Comparison of ENCODE assay signal across 20 cellular contexts in genomic region chr7:20793258-20793657, GRCh38. TPM values are rescaled to one million over a fixed set of nuclear protein-coding genes. Genes with fewer than 3 reads are reported as not detected.
DNase-seq lines count a peak whose midpoint lies in the region; ATAC-seq and TF ChIP-seq lines count a peak whose summit lies in the region.
"Had no signal": no experiment of that assay in that cellular context is flagged by ENCODE, and none has a peak within 500 bp of the region (broad histone marks: within the 10 kb centered on the region; RNA-seq: fewer than 3 reads in every experiment).

No MANE protein-coding gene starts in this region.

- H3K4me3 ChIP-seq in HUES6 (ENCODE audit: low read depth, low read length) (peak overlapping the region; percentile 57), iPS-20b (ENCODE audit: low read length) (peak overlapping the region; percentile 62), hepatocyte (no peak overlapping the region)
- H3K4me3 ChIP-seq: gastroesophageal sphincter, HAP-1, pancreas had no signal

- WGBS in hepatocyte (ENCODE audit: low lambda C conversion rate, missing lambda C conversion rate): 7% methylated on average over 16 of the region's 16 CpGs

- H3K79me2 ChIP-seq in hepatocyte: no peaks in the 10 kb centered on the region

- no peak overlapping the region for H2AFZ ChIP-seq in hepatocyte

- H3K4me1 ChIP-seq in HUES6 (ENCODE audit: control insufficient read depth, insufficient read depth, low read length): peaks cover 59% of the 10 kb centered on the region
- H3K4me1 ChIP-seq in iPS-20b (ENCODE audit: insufficient read depth, low read length): peaks cover 58% of the 10 kb centered on the region; the same call in 1 of the 2 replicates
- no peaks in the 10 kb centered on the region for H3K4me1 ChIP-seq in hepatocyte (ENCODE audit: insufficient read depth)
- H3K4me1 ChIP-seq: HAP-1 had no signal

- H3K9me2 ChIP-seq in hepatocyte (replicated peaks; ENCODE audit: insufficient read depth): no peaks in the 10 kb centered on the region

- H3K27me3 ChIP-seq in HUES6 (ENCODE audit: control insufficient read depth, insufficient read depth, low read length) (peaks cover 91% of the 10 kb centered on the region), iPS-20b (ENCODE audit: insufficient read depth, low read length) (peaks cover 95% of the 10 kb centered on the region), hepatocyte (peaks cover 96% of the 10 kb centered on the region)

- H4K20me1 ChIP-seq in hepatocyte (ENCODE audit: insufficient read depth, poor library complexity, severe bottlenecking): no peaks in the 10 kb centered on the region

- peak overlapping the region; percentile 44 for H3K27ac Mint-ChIP-seq in activated T-helper 1 cell treated with anti-CD3 and anti-CD28 coated beads, Interleukin-12 subunit alpha, Interleukin-12 subunit beta, Interleukin-2, Interleukin-4 antibody, amounts not matched to agents 30 ng/mL and 10 ng/mL and 1 ng/mL, durations not matched to agents 14 hours and 24 hours and 36 hours
- H3K27ac Mint-ChIP-seq: CD8-positive, alpha-beta memory T cell; stimulated activated naive CD8-positive, alpha-beta T cell treated with anti-CD3 and anti-CD28 coated beads, Interleukin-15, Interleukin-2, amounts not matched to agents 100 ng/mL and 50 ng/mL, for 24 hours had no signal

- DNase-seq in COR-L47 (lab: John Stamatoyannopoulos, UW): peak; percentile 90
- no peak for DNase-seq in activated T-helper 1 cell treated with anti-CD3 and anti-CD28 coated beads, Interleukin-12 subunit alpha, Interleukin-12 subunit beta, Interleukin-2, Interleukin-4 antibody, amounts not matched to agents 30 ng/mL and 10 ng/mL and 1 ng/mL, durations not matched to agents 14 hours and 24 hours and 36 hours (ENCODE audit: low spot score)
- DNase-seq in hepatocyte (ENCODE audit: low spot score): no peak
- DNase-seq: activated CD4-positive, alpha-beta T cell treated with anti-CD3 and anti-CD28 coated beads, Interleukin-2, amount 50 U/mL, for 1 hour; activated naive CD4-positive, alpha-beta T cell; anterior cingulate cortex; CD8-positive, alpha-beta memory T cell; NCI-H2107; NK-92 treated with Interleukin-12 subunit alpha and Interleukin-12 subunit beta, amount 100 ng/mL, for 24 hours; pancreas; stimulated activated CD4-positive, alpha-beta T cell treated with anti-CD3 and anti-CD28 coated beads, Interleukin-2, amount 100 ng/mL, for 24 hours had no signal

- peaks cover 80% of the 10 kb centered on the region for H3K27me3 Mint-ChIP-seq in activated T-helper 1 cell treated with anti-CD3 and anti-CD28 coated beads, Interleukin-12 subunit alpha, Interleukin-12 subunit beta, Interleukin-2, Interleukin-4 antibody, amounts not matched to agents 30 ng/mL and 10 ng/mL and 1 ng/mL, durations not matched to agents 14 hours and 24 hours and 36 hours (ENCODE audit: insufficient read depth)

- H3K27ac ChIP-seq in HUES6 (ENCODE audit: low read depth, low read length) (no peak overlapping the region), iPS-20b (ENCODE audit: low read length) (no peak overlapping the region), hepatocyte (no peak overlapping the region)
- H3K27ac ChIP-seq: gastroesophageal sphincter, pancreas had no signal

- H3K9me3 Mint-ChIP-seq in activated T-helper 1 cell treated with anti-CD3 and anti-CD28 coated beads, Interleukin-12 subunit alpha, Interleukin-12 subunit beta, Interleukin-2, Interleukin-4 antibody, amounts not matched to agents 30 ng/mL and 10 ng/mL and 1 ng/mL, durations not matched to agents 14 hours and 24 hours and 36 hours: no peaks in the 10 kb centered on the region
- H3K9me3 Mint-ChIP-seq: stimulated activated naive CD8-positive, alpha-beta T cell treated with anti-CD3 and anti-CD28 coated beads, Interleukin-15, Interleukin-2, amounts not matched to agents 100 ng/mL and 50 ng/mL, for 24 hours had no signal

- intact Hi-C loops in activated T-helper 1 cell treated with anti-CD3 and anti-CD28 coated beads, Interleukin-12 subunit alpha, Interleukin-12 subunit beta, Interleukin-2, Interleukin-4 antibody, amounts not matched to agents 30 ng/mL and 10 ng/mL and 1 ng/mL, durations not matched to agents 14 hours and 24 hours and 36 hours (cut with micrococcal nuclease): loop anchor here (10.0 kb wide), 1 partner anchor 752 kb away; the partner anchor contains the start of gene DNAH11

- peaks cover 5% of the 10 kb centered on the region for H3K4me1 Mint-ChIP-seq in activated T-helper 1 cell treated with anti-CD3 and anti-CD28 coated beads, Interleukin-12 subunit alpha, Interleukin-12 subunit beta, Interleukin-2, Interleukin-4 antibody, amounts not matched to agents 30 ng/mL and 10 ng/mL and 1 ng/mL, durations not matched to agents 14 hours and 24 hours and 36 hours (ENCODE audit: low read depth)

- TF ChIP-seq CTCF in hepatocyte (IDR thresholded peaks at IDR 0.05; ENCODE audit: poor library complexity): no peak

- H3K4me3 Mint-ChIP-seq in activated T-helper 1 cell treated with anti-CD3 and anti-CD28 coated beads, Interleukin-12 subunit alpha, Interleukin-12 subunit beta, Interleukin-2, Interleukin-4 antibody, amounts not matched to agents 30 ng/mL and 10 ng/mL and 1 ng/mL, durations not matched to agents 14 hours and 24 hours and 36 hours: no peak overlapping the region
- H3K4me3 Mint-ChIP-seq: CD8-positive, alpha-beta memory T cell; stimulated activated naive CD8-positive, alpha-beta T cell treated with anti-CD3 and anti-CD28 coated beads, Interleukin-15, Interleukin-2, amounts not matched to agents 100 ng/mL and 50 ng/mL, for 24 hours had no signal

- no peak overlapping the region for H3K4me2 ChIP-seq in hepatocyte

- ATAC-seq in GM19452 (IDR thresholded peaks at IDR 0.05; ENCODE audit: unreplicated experiment): no peak
- no peak for ATAC-seq in HG02623 (IDR thresholded peaks at IDR 0.05; ENCODE audit: unreplicated experiment)
- ATAC-seq: gastroesophageal sphincter, pancreas had no signal

- H3K36me3 Mint-ChIP-seq in activated T-helper 1 cell treated with anti-CD3 and anti-CD28 coated beads, Interleukin-12 subunit alpha, Interleukin-12 subunit beta, Interleukin-2, Interleukin-4 antibody, amounts not matched to agents 30 ng/mL and 10 ng/mL and 1 ng/mL, durations not matched to agents 14 hours and 24 hours and 36 hours (ENCODE audit: low read depth): no peaks in the 10 kb centered on the region

- H3K36me3 ChIP-seq in HUES6 (ENCODE audit: control insufficient read depth, insufficient read depth, low read length) (no peaks in the 10 kb centered on the region), iPS-20b (ENCODE audit: insufficient read depth, low read depth, low read length) (no peaks in the 10 kb centered on the region), hepatocyte (replicated peaks; ENCODE audit: insufficient read depth, low read depth) (no peaks in the 10 kb centered on the region)
- H3K36me3 ChIP-seq: gastroesophageal sphincter, HAP-1, pancreas had no signal

- H3K9ac ChIP-seq in HUES6 (ENCODE audit: low read length) (no peak overlapping the region), iPS-20b (ENCODE audit: low read depth, low read length) (no peak overlapping the region; the same call in 1 of the 2 replicates)

- H3K9me3 ChIP-seq in HUES6 (ENCODE audit: control insufficient read depth, insufficient read depth, low read depth, low read length): no peaks in the 10 kb centered on the region
- H3K9me3 ChIP-seq in iPS-20b (ENCODE audit: insufficient read depth, low read depth, low read length): no peaks in the 10 kb centered on the region
- no peaks in the 10 kb centered on the region for H3K9me3 ChIP-seq in hepatocyte (ENCODE audit: low read depth)
- H3K9me3 ChIP-seq: HAP-1, pancreas had no signal

RNA-seq across cellular contexts. Expression of gene SP8, which starts 6.6 kb away (rescaled TPM):
- total RNA-seq in activated T-helper 1 cell treated with anti-CD3 and anti-CD28 coated beads, Interleukin-12 subunit alpha, Interleukin-12 subunit beta, Interleukin-2, Interleukin-4 antibody, amounts not matched to agents 30 ng/mL and 10 ng/mL and 1 ng/mL, durations not matched to agents 14 hours and 24 hours and 36 hours: not detected in 2 replicates
- total RNA-seq in hepatocyte: 0.12 and 1.0 TPM in 2 replicates
- polyA plus RNA-seq in hepatocyte: 0.04 and 0.10 TPM in 2 replicates
- total RNA-seq: CD8-positive, alpha-beta memory T cell; gastroesophageal sphincter; liver; pancreas; ureter had no signal
- polyA plus RNA-seq: CD8-positive, alpha-beta memory T cell; liver; pancreas had no signal
